8 cellular contexts compared by ENCODE assay signal in genomic region chr5:150589791-150590601, GRCh38. TPM values are rescaled to one million over a fixed set of nuclear protein-coding genes. Genes with fewer than 3 reads are reported as not detected.
DNase-seq lines count a peak whose midpoint lies in the region; ATAC-seq and TF ChIP-seq lines count a peak whose summit lies in the region.

No MANE protein-coding gene starts in this region.

- ATAC-seq in HG02642 (IDR thresholded peaks at IDR 0.05; ENCODE audit: poor library complexity, unreplicated experiment): peak; percentile 69
- ATAC-seq in activated T-cell treated with anti-CD3 and anti-CD28 coated beads, Interleukin-2, amount 50 U/mL, for 4 hours: no peak
- no peak for ATAC-seq in HG02973 (IDR thresholded peaks at IDR 0.05; ENCODE audit: unreplicated experiment)

- H3K27me3 ChIP-seq in BE2C: no peaks in the 10 kb centered on the region

- no peaks in the 10 kb centered on the region for H3K9me3 ChIP-seq in BE2C

- H3K4me3 Mint-ChIP-seq in mesothelial cell of epicardium: no peak overlapping the region
- no peak overlapping the region for H3K4me3 Mint-ChIP-seq in activated T-cell treated with anti-CD3 and anti-CD28 coated beads, Interleukin-2, amount 50 U/mL, for 4 hours

- H3K27me3 Mint-ChIP-seq in mesothelial cell of epicardium (ENCODE audit: low read depth): no peaks in the 10 kb centered on the region
- H3K27me3 Mint-ChIP-seq in activated T-cell treated with anti-CD3 and anti-CD28 coated beads, Interleukin-2, amount 50 U/mL, for 4 hours (ENCODE audit: low read depth): no peaks in the 10 kb centered on the region

- H3K36me3 Mint-ChIP-seq in mesothelial cell of epicardium: no peaks in the 10 kb centered on the region
- no peaks in the 10 kb centered on the region for H3K36me3 Mint-ChIP-seq in activated T-cell treated with anti-CD3 and anti-CD28 coated beads, Interleukin-2, amount 50 U/mL, for 4 hours (ENCODE audit: insufficient read depth)

- peak overlapping the region; percentile 93 for H3K27ac Mint-ChIP-seq in mesothelial cell of epicardium

- H3K4me3 ChIP-seq in BE2C (ENCODE audit: low read depth, low read length): no peak overlapping the region

- peak; percentile 86 for TF ChIP-seq CTCF in BE2C (IDR thresholded peaks at IDR 0.05; ENCODE audit: low read depth, low read length)
- TF ChIP-seq CTCF in mesothelial cell of epicardium (IDR thresholded peaks at IDR 0.05; ENCODE audit: unreplicated experiment): no peak

- H3K4me1 ChIP-seq in BE2C: peaks cover 25% of the 10 kb centered on the region

- peak; percentile 80 for DNase-seq in BE2C
- DNase-seq in dermis blood vessel endothelial cell: peak; percentile 73
- DNase-seq in mesothelial cell of epicardium (ENCODE audit: low spot score in 2 of 2, unreplicated experiment in 2 of 2): peak in 1 of 2 experiments; percentile 62
- no peak for DNase-seq in stimulated activated CD4-positive, alpha-beta T cell treated with anti-CD3 and anti-CD28 coated beads, Interleukin-15, amount 100 ng/mL, for 24 hours
- DNase-seq in activated CD8-positive, alpha-beta memory T cell treated with anti-CD3 and anti-CD28 coated beads, Interleukin-2, amount 50 U/mL, for 48 hours: no peak
- DNase-seq in activated T-cell treated with anti-CD3 and anti-CD28 coated beads, Interleukin-2, amount 50 U/mL, for 4 hours: no peak

- H3K4me1 Mint-ChIP-seq in mesothelial cell of epicardium: peaks cover 58% of the 10 kb centered on the region
- no peaks in the 10 kb centered on the region for H3K4me1 Mint-ChIP-seq in activated T-cell treated with anti-CD3 and anti-CD28 coated beads, Interleukin-2, amount 50 U/mL, for 4 hours (ENCODE audit: low read depth)

- no peaks in the 10 kb centered on the region for H3K36me3 ChIP-seq in BE2C

- H3K9me3 Mint-ChIP-seq in mesothelial cell of epicardium: no peaks in the 10 kb centered on the region
- H3K9me3 Mint-ChIP-seq in activated T-cell treated with anti-CD3 and anti-CD28 coated beads, Interleukin-2, amount 50 U/mL, for 4 hours: no peaks in the 10 kb centered on the region

RNA-seq across cellular contexts. Expression of gene SYNPO, which starts 50.5 kb away (rescaled TPM):
- polyA plus RNA-seq in BE2C (2012; ENCODE audit: insufficient read depth, insufficient read length, low read depth): 35.2 TPM
- total RNA-seq in dermis blood vessel endothelial cell: 14.6 and 19.1 TPM in 2 replicates
- 84.4 to 86.6 TPM (median 85.3 TPM) in 3 replicates for total RNA-seq in mesothelial cell of epicardium
- 1 to 10 TPM in 1 of 3 donors, under 1 TPM in 2; 0.56 to 1.4 (median 0.79) TPM for total RNA-seq in activated T-cell treated with anti-CD3 and anti-CD28 coated beads, Interleukin-2, amount 50 U/mL, for 4 hours

Comparison
In these comparisons a context has a peak if more than half of its experiments do, and no peak if none do; other contexts are left out.
1. DNase-seq: peak in BE2C (single experiment) and dermis blood vessel endothelial cell (single experiment); none in stimulated activated CD4-positive, alpha-beta T cell treated with anti-CD3 and anti-CD28 coated beads, Interleukin-15, amount 100 ng/mL, for 24 hours (single experiment), activated CD8-positive, alpha-beta memory T cell treated with anti-CD3 and anti-CD28 coated beads, Interleukin-2, amount 50 U/mL, for 48 hours (single experiment) and activated T-cell treated with anti-CD3 and anti-CD28 coated beads, Interleukin-2, amount 50 U/mL, for 4 hours (single experiment).